Comparison of ENCODE assay signal across 22 cellular contexts in the genomic region with DNA sequence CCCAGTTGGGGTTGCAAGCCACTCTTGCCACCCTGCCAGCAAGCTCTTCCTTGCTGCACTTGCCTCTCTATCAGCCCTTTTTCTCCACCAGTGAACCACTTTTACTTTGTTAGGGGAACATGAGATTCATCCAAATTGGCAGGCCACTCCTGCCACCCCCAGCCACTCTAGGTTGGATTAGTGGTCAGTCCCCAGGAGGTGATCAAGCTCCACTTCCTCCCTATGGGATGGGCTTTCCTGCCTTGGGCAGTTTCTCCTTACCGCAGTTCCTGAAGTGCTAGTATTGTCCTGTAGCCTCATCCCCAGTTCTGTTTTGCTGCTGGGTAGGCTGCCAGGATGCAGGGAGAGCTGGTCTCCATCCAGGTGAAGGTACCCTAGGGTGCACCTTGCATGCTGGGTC.
DNase-seq lines count a peak whose midpoint lies in the region; ATAC-seq, FAIRE-seq and TF ChIP-seq lines count a peak whose summit lies in the region.
"Had no signal": no experiment of that assay in that cellular context is flagged by ENCODE, and none has a peak within 500 bp of the region (broad histone marks: within the 10 kb centered on the region; RNA-seq: fewer than 3 reads in every experiment).

No MANE protein-coding gene starts in this region.

- in situ Hi-C loops in K562 (cut with MboI): loop anchor here (10.0 kb wide), 2 partner anchors 168 to 498 kb away; no protein-coding TSS in a partner anchor

- BruUV-seq in K562 (replicated peaks; lab: Mats Ljungman, UMichigan): TSS peak; percentile 61

- DNase-seq in left ventricle myocardium inferior (no peak), cardiac septum (ENCODE audit: low spot score) (no peak), K562 (ENCODE audit: extremely low read depth in 1 of 4, low spot score in 3 of 4) (peak in 1 of 4 experiments; percentile 16), nucleus accumbens (lab: John Stamatoyannopoulos, UW) (no peak)
- no peak for DNase-seq in stimulated activated naive CD8-positive, alpha-beta T cell treated with anti-CD3 and anti-CD28 coated beads, Interleukin-15, amount 100 ng/mL, for 72 hours
- DNase-seq: activated gamma-delta T cell; body of pancreas; cortex of kidney; DMS79 treated with DMSO at 0.1 percent for 48 hours; NCI-H1436 treated with DMSO at 0.1 percent for 48 hours; NCI-H2171 treated with DMSO at 0.1 percent for 48 hours; NCI-H774; stimulated activated CD4-positive, alpha-beta T cell treated with anti-CD3 and anti-CD28 coated beads, Interleukin-4, amount 100 ng/mL, for 24 hours had no signal

- peak overlapping the region; percentile 66 for H3K27ac ChIP-seq in left ventricle myocardium inferior (replicated peaks)
- H3K27ac ChIP-seq in K562 (ENCODE audit: extremely low read depth, low read depth, low read length): peak overlapping the region; percentile 76
- H3K27ac ChIP-seq: body of pancreas, C4-2B, prostate gland, SJSA1 had no signal

- CTCF ChIA-PET in K562 (lab: Yijun Ruan, JAX; ENCODE audit: low intra/inter-chr PET ratio): no interaction called here

- peak; percentile 6 for FAIRE-seq in K562 (lab: Jason Lieb, UNC)
- FAIRE-seq: H1, islet of Langerhans had no signal

- peaks cover 18% of the 10 kb centered on the region for H3K27me3 Mint-ChIP-seq in IgD-negative memory B cell
- peaks cover 27% of the 10 kb centered on the region for H3K27me3 Mint-ChIP-seq in stimulated activated naive CD8-positive, alpha-beta T cell treated with anti-CD3 and anti-CD28 coated beads, Interleukin-15, amount 100 ng/mL, for 72 hours

- peak overlapping the region; percentile 16 to 43; a peak in 3 of 4 replicates for H3K9ac ChIP-seq in K562 (ENCODE audit: insufficient read depth in 1 of 2, low read depth in 2 of 2, low read length in 2 of 2)

- H3K9me1 ChIP-seq in K562 (ENCODE audit: control insufficient read depth, insufficient read depth, low read length): no peaks in the 10 kb centered on the region

- peaks cover 12 to 22% (median 15%) of the 10 kb centered on the region in 3 donors for H3K4me1 Mint-ChIP-seq in IgD-negative memory B cell
- peaks cover 17% of the 10 kb centered on the region for H3K4me1 Mint-ChIP-seq in stimulated activated naive CD8-positive, alpha-beta T cell treated with anti-CD3 and anti-CD28 coated beads, Interleukin-15, amount 100 ng/mL, for 72 hours

- no peaks in the 10 kb centered on the region for H3K9me3 Mint-ChIP-seq in IgD-negative memory B cell
- H3K9me3 Mint-ChIP-seq in stimulated activated naive CD8-positive, alpha-beta T cell treated with anti-CD3 and anti-CD28 coated beads, Interleukin-15, amount 100 ng/mL, for 72 hours: peaks cover 0 to 7% of the 10 kb centered on the region in 2 donors

- H3K27me3 ChIP-seq in left ventricle myocardium inferior (ENCODE audit: low read depth): peaks cover 14% of the 10 kb centered on the region
- H3K27me3 ChIP-seq in K562 (ENCODE audit: control insufficient read depth in 2 of 2, insufficient read depth in 2 of 2, low read length in 2 of 2): no peaks in the 10 kb centered on the region
- H3K27me3 ChIP-seq: body of pancreas, SJSA1 had no signal

- H3K9me3 ChIP-seq in left ventricle myocardium inferior (replicated peaks): no peaks in the 10 kb centered on the region
- peaks cover 1% of the 10 kb centered on the region; the same call in 1 of the 2 replicates for H3K9me3 ChIP-seq in K562 (replicated peaks; ENCODE audit: control insufficient read depth, insufficient read depth, low read depth, low read length)
- H3K9me3 ChIP-seq: body of pancreas, prostate gland, SJSA1 had no signal

- no peaks in the 10 kb centered on the region for H3K36me3 Mint-ChIP-seq in IgD-negative memory B cell

- H3K79me2 ChIP-seq in K562 (ENCODE audit: control insufficient read depth, insufficient read depth, low read length): no peaks in the 10 kb centered on the region

- H2AFZ ChIP-seq in K562 (ENCODE audit: low read depth, low read length): peak overlapping the region; percentile 79

- ATAC-seq in K562 (peak; percentile 49), GM19397 (IDR thresholded peaks at IDR 0.05; ENCODE audit: unreplicated experiment) (no peak), GM21515 (IDR thresholded peaks at IDR 0.05; ENCODE audit: unreplicated experiment) (no peak)
- ATAC-seq in stimulated activated naive CD8-positive, alpha-beta T cell treated with anti-CD3 and anti-CD28 coated beads, Interleukin-15, amount 100 ng/mL, for 72 hours: no peak
- ATAC-seq: body of pancreas had no signal

- H3K4me3 Mint-ChIP-seq in IgD-negative memory B cell: peak overlapping the region; percentile 15 to 85 (median 50)
- H3K4me3 Mint-ChIP-seq in stimulated activated naive CD8-positive, alpha-beta T cell treated with anti-CD3 and anti-CD28 coated beads, Interleukin-15, amount 100 ng/mL, for 72 hours: peak overlapping the region; percentile 32 to 46

- WGBS in K562 (ENCODE audit: insufficient coverage, low coverage, missing lambda C conversion rate): 38% methylated on average over 1 of the region's 1 CpG

- H4K20me1 ChIP-seq in K562 (replicated peaks; ENCODE audit: control insufficient read depth, insufficient read depth, low read length): no peaks in the 10 kb centered on the region

- H3K4me3 ChIP-seq in left ventricle myocardium inferior: peak overlapping the region; percentile 50
- no peak overlapping the region for H3K4me3 ChIP-seq in K562
- H3K4me3 ChIP-seq: body of pancreas, prostate gland, SJSA1, smooth muscle cell had no signal

- intact Hi-C loops in left ventricle myocardium inferior (cut with micrococcal nuclease) (no loop called here), cardiac septum (cut with DNase I) (no loop called here), K562 (cut with micrococcal nuclease) (loop anchor here (10.0 kb wide), 2 partner anchors 218 to 1372 kb away; a partner anchor contains a TSS)

- peak overlapping the region; percentile 70 for H3K4me2 ChIP-seq in K562 (ENCODE audit: insufficient read depth, low read length)
- H3K4me2 ChIP-seq: smooth muscle cell had no signal

- no peak for TF ChIP-seq RAD21 in K562 (CRISPR knock-in tag; conservative IDR thresholded peaks at IDR 0.05 in 1 of 2, IDR thresholded peaks at IDR 0.05 in 1 of 2)

- H3K27ac Mint-ChIP-seq in IgD-negative memory B cell: peak overlapping the region in 1 of 3 donors; percentile 47
- H3K27ac Mint-ChIP-seq in stimulated activated naive CD8-positive, alpha-beta T cell treated with anti-CD3 and anti-CD28 coated beads, Interleukin-15, amount 100 ng/mL, for 72 hours: peak overlapping the region; percentile 56 to 94

- no peak for TF ChIP-seq EP300 in K562 (IDR thresholded peaks at IDR 0.05; ENCODE audit: low read length)

- H3K36me3 ChIP-seq in left ventricle myocardium inferior (no peaks in the 10 kb centered on the region), K562 (ENCODE audit: control insufficient read depth, insufficient read depth, low read length) (no peaks in the 10 kb centered on the region)
- H3K36me3 ChIP-seq: prostate gland, SJSA1 had no signal

- TF ChIP-seq POLR2A in K562 (conservative IDR thresholded peaks at IDR 0.05): no peak

- POLR2A ChIA-PET in K562 (lab: Yijun Ruan, JAX): no interaction called here

- H3K4me1 ChIP-seq in left ventricle myocardium inferior (peaks cover 13% of the 10 kb centered on the region), K562 (replicated peaks in 1 of 2; ENCODE audit: control insufficient read depth in 2 of 2, insufficient read depth in 2 of 2, low read length in 2 of 2) (peaks cover 3 to 16% of the 10 kb centered on the region in 2 experiments; a peak in 3 of 5 replicates)
- H3K4me1 ChIP-seq: body of pancreas, prostate gland, SJSA1 had no signal

- TF ChIP-seq CTCF in left ventricle myocardium inferior (IDR thresholded peaks at IDR 0.05; ENCODE audit: borderline replicate concordance) (no peak), K562 (IDR thresholded peaks at IDR 0.05 in 2 of 3, conservative IDR thresholded peaks at IDR 0.05 in 1 of 3; ENCODE audit: insufficient read depth in 2 of 3, low read depth in 1 of 3, low read length in 3 of 3) (no peak)

TF ChIP-seq in K562, 482 proteins besides CTCF, POLR2A, EP300 and RAD21 (continues in another document):
- no peak for TF ChIP-seq FOXJ2 (tag; IDR thresholded peaks at IDR 0.05)
- no peak for TF ChIP-seq FOS (IDR thresholded peaks at IDR 0.05; ENCODE audit: extremely low read depth, insufficient read length)
- no peak for TF ChIP-seq CAMTA2 (CRISPR knock-in tag; conservative IDR thresholded peaks at IDR 0.05)
- TF ChIP-seq, protein P1, sequence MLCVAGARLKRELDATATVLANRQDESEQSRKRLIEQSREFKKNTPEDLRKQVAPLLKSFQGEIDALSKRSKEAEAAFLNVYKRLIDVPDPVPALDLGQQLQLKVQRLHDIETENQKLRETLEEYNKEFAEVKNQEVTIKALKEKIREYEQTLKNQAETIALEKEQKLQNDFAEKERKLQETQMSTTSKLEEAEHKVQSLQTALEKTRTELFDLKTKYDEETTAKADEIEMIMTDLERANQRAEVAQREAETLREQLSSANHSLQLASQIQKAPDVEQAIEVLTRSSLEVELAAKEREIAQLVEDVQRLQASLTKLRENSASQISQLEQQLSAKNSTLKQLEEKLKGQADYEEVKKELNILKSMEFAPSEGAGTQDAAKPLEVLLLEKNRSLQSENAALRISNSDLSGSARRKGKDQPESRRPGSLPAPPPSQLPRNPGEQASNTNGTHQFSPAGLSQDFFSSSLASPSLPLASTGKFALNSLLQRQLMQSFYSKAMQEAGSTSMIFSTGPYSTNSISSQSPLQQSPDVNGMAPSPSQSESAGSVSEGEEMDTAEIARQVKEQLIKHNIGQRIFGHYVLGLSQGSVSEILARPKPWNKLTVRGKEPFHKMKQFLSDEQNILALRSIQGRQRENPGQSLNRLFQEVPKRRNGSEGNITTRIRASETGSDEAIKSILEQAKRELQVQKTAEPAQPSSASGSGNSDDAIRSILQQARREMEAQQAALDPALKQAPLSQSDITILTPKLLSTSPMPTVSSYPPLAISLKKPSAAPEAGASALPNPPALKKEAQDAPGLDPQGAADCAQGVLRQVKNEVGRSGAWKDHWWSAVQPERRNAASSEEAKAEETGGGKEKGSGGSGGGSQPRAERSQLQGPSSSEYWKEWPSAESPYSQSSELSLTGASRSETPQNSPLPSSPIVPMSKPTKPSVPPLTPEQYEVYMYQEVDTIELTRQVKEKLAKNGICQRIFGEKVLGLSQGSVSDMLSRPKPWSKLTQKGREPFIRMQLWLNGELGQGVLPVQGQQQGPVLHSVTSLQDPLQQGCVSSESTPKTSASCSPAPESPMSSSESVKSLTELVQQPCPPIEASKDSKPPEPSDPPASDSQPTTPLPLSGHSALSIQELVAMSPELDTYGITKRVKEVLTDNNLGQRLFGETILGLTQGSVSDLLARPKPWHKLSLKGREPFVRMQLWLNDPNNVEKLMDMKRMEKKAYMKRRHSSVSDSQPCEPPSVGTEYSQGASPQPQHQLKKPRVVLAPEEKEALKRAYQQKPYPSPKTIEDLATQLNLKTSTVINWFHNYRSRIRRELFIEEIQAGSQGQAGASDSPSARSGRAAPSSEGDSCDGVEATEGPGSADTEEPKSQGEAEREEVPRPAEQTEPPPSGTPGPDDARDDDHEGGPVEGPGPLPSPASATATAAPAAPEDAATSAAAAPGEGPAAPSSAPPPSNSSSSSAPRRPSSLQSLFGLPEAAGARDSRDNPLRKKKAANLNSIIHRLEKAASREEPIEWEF (CRISPR knock-in tag; IDR thresholded peaks at IDR 0.05): no peak
- TF ChIP-seq SREBF2 (CRISPR knock-in tag; IDR thresholded peaks at IDR 0.05): no peak
- TF ChIP-seq ZNF436 (CRISPR knock-in tag; IDR thresholded peaks at IDR 0.05): no peak
